Comparison of ENCODE assay signal across 1 cellular context in the genomic region with DNA sequence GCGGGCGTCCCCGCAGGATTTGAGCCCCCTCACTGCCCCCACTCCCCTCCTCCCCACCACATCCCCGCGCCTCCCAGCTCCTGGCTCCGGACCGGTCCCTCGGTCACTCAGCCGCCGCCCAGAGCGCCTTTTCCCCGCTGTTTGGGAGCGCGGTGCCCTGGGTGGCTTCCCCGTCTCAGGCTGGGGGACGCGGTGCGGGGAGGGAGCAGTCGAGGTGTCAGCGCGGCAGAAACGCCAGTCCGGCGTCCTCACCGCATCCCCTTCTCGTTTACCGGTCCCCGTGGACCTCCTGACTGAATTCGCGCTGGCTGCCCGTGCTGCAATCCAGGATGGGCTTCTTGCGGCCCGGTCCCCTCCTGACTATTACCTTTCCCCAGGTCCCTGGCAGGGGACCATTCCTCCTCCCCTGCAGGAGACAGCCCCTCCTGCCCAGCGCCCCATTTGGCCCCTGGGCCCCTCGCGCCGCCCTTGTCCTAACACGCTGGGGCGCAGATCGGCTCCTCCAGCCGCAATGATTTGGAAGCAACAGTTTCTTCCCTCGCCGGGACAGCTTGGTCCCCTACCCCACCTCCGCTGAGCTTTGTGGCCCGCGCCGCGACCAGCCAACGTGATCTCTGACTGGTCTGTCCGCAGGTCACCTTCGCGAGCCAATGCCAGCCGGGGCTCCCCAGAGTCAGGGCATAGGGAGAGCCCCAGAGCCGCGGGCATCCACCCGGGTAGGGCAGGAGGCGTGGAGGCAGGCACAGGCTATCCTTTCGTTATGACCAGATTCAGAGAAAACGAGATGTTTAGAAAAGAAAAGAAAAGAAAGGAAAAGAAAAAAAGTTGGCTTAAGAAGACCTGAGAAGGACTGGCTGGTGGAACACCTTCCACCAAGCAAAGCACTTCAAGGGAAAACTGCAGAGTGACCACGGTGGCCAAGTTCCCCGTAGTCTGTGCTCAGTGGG.
TF ChIP-seq lines count a peak whose summit lies in the region.

No MANE protein-coding gene starts in this region.

TF ChIP-seq in K562, 482 proteins besides CTCF, POLR2A, EP300 and RAD21 (continued from another document):
- TF ChIP-seq, protein P1, sequence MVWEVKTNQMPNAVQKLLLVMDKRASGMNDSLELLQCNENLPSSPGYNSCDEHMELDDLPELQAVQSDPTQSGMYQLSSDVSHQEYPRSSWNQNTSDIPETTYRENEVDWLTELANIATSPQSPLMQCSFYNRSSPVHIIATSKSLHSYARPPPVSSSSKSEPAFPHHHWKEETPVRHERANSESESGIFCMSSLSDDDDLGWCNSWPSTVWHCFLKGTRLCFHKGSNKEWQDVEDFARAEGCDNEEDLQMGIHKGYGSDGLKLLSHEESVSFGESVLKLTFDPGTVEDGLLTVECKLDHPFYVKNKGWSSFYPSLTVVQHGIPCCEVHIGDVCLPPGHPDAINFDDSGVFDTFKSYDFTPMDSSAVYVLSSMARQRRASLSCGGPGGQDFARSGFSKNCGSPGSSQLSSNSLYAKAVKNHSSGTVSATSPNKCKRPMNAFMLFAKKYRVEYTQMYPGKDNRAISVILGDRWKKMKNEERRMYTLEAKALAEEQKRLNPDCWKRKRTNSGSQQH (CRISPR knock-in tag; IDR thresholded peaks at IDR 0.05): no peak
- TF ChIP-seq, protein P2, sequence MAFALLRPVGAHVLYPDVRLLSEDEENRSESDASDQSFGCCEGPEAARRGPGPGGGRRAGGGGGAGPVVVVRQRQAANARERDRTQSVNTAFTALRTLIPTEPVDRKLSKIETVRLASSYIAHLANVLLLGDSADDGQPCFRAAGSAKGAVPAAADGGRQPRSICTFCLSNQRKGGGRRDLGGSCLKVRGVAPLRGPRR (CRISPR knock-in tag; IDR thresholded peaks at IDR 0.05): no peak
- TF ChIP-seq HMGN3 (IDR thresholded peaks at IDR 0.05; ENCODE audit: borderline replicate concordance, extremely low read depth, insufficient read length, low read depth, low read length) (peak; percentile 32), GABPB1 (CRISPR knock-in tag; IDR thresholded peaks at IDR 0.05) (no peak), NELFE (IDR thresholded peaks at IDR 0.05; ENCODE audit: insufficient read depth, insufficient read length) (no peak), CBX8 (IDR thresholded peaks at IDR 0.05; ENCODE audit: borderline replicate concordance, extremely low read depth, low read depth, low read length, poor library complexity, severe bottlenecking) (peak; percentile 87), SIRT6 (IDR thresholded peaks at IDR 0.05; ENCODE audit: low read depth, low read length) (no peak), RB1 (IDR thresholded peaks at IDR 0.05; ENCODE audit: low read depth) (no peak), CBFA2T3 (IDR thresholded peaks at IDR 0.05) (no peak), CBX2 (IDR thresholded peaks at IDR 0.05; ENCODE audit: insufficient read depth, low read length, poor library complexity, severe bottlenecking) (peak; percentile 56), CCAR2 (IDR thresholded peaks at IDR 0.05; ENCODE audit: low read depth, low read length) (no peak), MTA3 (IDR thresholded peaks at IDR 0.05; ENCODE audit: borderline replicate concordance) (no peak), ZNF143 (CRISPR knock-in tag; IDR thresholded peaks at IDR 0.05) (no peak)
- TF ChIP-seq, protein P3, sequence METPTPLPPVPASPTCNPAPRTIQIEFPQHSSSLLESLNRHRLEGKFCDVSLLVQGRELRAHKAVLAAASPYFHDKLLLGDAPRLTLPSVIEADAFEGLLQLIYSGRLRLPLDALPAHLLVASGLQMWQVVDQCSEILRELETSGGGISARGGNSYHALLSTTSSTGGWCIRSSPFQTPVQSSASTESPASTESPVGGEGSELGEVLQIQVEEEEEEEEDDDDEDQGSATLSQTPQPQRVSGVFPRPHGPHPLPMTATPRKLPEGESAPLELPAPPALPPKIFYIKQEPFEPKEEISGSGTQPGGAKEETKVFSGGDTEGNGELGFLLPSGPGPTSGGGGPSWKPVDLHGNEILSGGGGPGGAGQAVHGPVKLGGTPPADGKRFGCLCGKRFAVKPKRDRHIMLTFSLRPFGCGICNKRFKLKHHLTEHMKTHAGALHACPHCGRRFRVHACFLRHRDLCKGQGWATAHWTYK (CRISPR knock-in tag; IDR thresholded peaks at IDR 0.05): no peak
- TF ChIP-seq, protein P4, sequence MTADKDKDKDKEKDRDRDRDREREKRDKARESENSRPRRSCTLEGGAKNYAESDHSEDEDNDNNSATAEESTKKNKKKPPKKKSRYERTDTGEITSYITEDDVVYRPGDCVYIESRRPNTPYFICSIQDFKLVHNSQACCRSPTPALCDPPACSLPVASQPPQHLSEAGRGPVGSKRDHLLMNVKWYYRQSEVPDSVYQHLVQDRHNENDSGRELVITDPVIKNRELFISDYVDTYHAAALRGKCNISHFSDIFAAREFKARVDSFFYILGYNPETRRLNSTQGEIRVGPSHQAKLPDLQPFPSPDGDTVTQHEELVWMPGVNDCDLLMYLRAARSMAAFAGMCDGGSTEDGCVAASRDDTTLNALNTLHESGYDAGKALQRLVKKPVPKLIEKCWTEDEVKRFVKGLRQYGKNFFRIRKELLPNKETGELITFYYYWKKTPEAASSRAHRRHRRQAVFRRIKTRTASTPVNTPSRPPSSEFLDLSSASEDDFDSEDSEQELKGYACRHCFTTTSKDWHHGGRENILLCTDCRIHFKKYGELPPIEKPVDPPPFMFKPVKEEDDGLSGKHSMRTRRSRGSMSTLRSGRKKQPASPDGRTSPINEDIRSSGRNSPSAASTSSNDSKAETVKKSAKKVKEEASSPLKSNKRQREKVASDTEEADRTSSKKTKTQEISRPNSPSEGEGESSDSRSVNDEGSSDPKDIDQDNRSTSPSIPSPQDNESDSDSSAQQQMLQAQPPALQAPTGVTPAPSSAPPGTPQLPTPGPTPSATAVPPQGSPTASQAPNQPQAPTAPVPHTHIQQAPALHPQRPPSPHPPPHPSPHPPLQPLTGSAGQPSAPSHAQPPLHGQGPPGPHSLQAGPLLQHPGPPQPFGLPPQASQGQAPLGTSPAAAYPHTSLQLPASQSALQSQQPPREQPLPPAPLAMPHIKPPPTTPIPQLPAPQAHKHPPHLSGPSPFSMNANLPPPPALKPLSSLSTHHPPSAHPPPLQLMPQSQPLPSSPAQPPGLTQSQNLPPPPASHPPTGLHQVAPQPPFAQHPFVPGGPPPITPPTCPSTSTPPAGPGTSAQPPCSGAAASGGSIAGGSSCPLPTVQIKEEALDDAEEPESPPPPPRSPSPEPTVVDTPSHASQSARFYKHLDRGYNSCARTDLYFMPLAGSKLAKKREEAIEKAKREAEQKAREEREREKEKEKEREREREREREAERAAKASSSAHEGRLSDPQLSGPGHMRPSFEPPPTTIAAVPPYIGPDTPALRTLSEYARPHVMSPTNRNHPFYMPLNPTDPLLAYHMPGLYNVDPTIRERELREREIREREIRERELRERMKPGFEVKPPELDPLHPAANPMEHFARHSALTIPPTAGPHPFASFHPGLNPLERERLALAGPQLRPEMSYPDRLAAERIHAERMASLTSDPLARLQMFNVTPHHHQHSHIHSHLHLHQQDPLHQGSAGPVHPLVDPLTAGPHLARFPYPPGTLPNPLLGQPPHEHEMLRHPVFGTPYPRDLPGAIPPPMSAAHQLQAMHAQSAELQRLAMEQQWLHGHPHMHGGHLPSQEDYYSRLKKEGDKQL (CRISPR knock-in tag; IDR thresholded peaks at IDR 0.05; ENCODE audit: borderline replicate concordance): 0 out of 2 replicates have a peak, but pooled peaks have one; percentile 49
